10 cellular contexts compared by ENCODE assay signal in genomic region chr12:122406701-122407154, GRCh38. TPM values are rescaled to one million over a fixed set of nuclear protein-coding genes. Genes with fewer than 3 reads are reported as not detected.
A peak's percentile ranks its signal among the peaks of the same experiment; 100 is the strongest.
DNase-seq lines count a peak whose midpoint lies in the region; ATAC-seq and TF ChIP-seq lines count a peak whose summit lies in the region.
"Had no signal": no experiment of that assay in that cellular context is flagged by ENCODE, and none has a peak within 500 bp of the region (broad histone marks: within the 10 kb centered on the region; RNA-seq: fewer than 3 reads in every experiment).

No MANE protein-coding gene starts in this region.

- H3K4me1 ChIP-seq in breast epithelium, result peaks cover 0 to 5% of the 10 kb centered on the region in 2 donors
- H3K4me1 ChIP-seq in transverse colon, result peaks cover 15 to 33% (median 20%) of the 10 kb centered on the region in 4 donors

- no TSS peak for BruUV-seq in MCF 10A (replicated peaks; lab: Mats Ljungman, UMichigan)

- CTCF ChIA-PET in MCF 10A (lab: Yijun Ruan, JAX), result interaction anchor here (0.7 to 2.5 kb wide), 4 partner anchors 9 to 68 kb away, joined by 3 to 14 read pairs (median 7); partner anchors contain the start of gene CLIP1
- CTCF ChIA-PET in WTC11 (lab: Charles Lee), result interaction anchor here (1.2 kb wide), 1 partner anchor 65 kb away, joined by 6 read pairs; no protein-coding TSS in a partner anchor

- H3K4me3 ChIP-seq in breast epithelium (no peak overlapping the region), transverse colon (no peak overlapping the region)
- H3K4me3 ChIP-seq: Peyer's patch, tibial nerve had no signal

- WGBS in transverse colon (ENCODE audit: low coverage in 1 of 2), 2 donors, result 51 to 53% methylated on average over 3 of the region's 3 CpGs

- H3K27ac Mint-ChIP-seq in MCF 10A (ENCODE audit: low read depth, unreplicated experiment) (peak overlapping the region; percentile 83), WTC11 (0 out of 2 replicates have a peak overlapping the region, but pooled peaks have one; percentile 24)

- no peaks in the 10 kb centered on the region for H3K27me3 ChIP-seq in breast epithelium
- H3K27me3 ChIP-seq in transverse colon, result no peaks in the 10 kb centered on the region
- H3K27me3 ChIP-seq: Peyer's patch, tibial nerve had no signal

- in situ Hi-C loops in transverse colon (cut with MboI; ENCODE audit: low pct_ligation_motif_present in 1 of 4, low pct_unique_long_range_greater_than_20kb in 1 of 4, low sequenced_read_pairs in 3 of 4), result loop anchor here in 1 of 4 donors (10.0 kb wide), 1 partner anchor 68 kb away; no protein-coding TSS in a partner anchor

- H3K4me1 Mint-ChIP-seq in MCF 10A (ENCODE audit: insufficient read depth, unreplicated experiment) (peaks cover 19% of the 10 kb centered on the region), WTC11 (no peaks in the 10 kb centered on the region)

- no peak for TF ChIP-seq POLR2A in breast epithelium (IDR thresholded peaks at IDR 0.05)
- TF ChIP-seq POLR2A in transverse colon (IDR thresholded peaks at IDR 0.05), result no peak

- TF ChIP-seq EP300 in transverse colon (IDR thresholded peaks at IDR 0.05; ENCODE audit: low read depth), result no peak

- TF ChIP-seq CTCF in MCF 10A (IDR thresholded peaks at IDR 0.05; ENCODE audit: unreplicated experiment), result no peak
- no peak for TF ChIP-seq CTCF in breast epithelium (IDR thresholded peaks at IDR 0.05)
- TF ChIP-seq CTCF in WTC11 (IDR thresholded peaks at IDR 0.05), result no peak
- no peak for TF ChIP-seq CTCF in transverse colon (IDR thresholded peaks at IDR 0.05)

- H3K27me3 Mint-ChIP-seq in MCF 10A (ENCODE audit: insufficient read depth, unreplicated experiment) (no peaks in the 10 kb centered on the region), WTC11 (ENCODE audit: low read depth) (no peaks in the 10 kb centered on the region)

- H3K4me3 Mint-ChIP-seq in MCF 10A (ENCODE audit: unreplicated experiment), result no peak overlapping the region
- H3K4me3 Mint-ChIP-seq in WTC11, result no peak overlapping the region

- POLR2A ChIA-PET in MCF 10A (lab: Yijun Ruan, JAX) (interaction anchor here (0.7 to 2.8 kb wide), 5 partner anchors 16 to 67 kb away, joined by 4 to 21 read pairs (median 6); partner anchors contain the start of gene CLIP1), WTC11 (lab: Charles Lee) (interaction anchor here (0.7 to 0.8 kb wide), 2 partner anchors 42 to 94 kb away, joined by 3 to 4 read pairs; partner anchors contain the start of gene ZCCHC8)

- ATAC-seq in WTC11 (no peak), HG03457 (IDR thresholded peaks at IDR 0.05; ENCODE audit: unreplicated experiment) (no peak)

- intact Hi-C loops in MCF 10A (cut with micrococcal nuclease), result no loop called here
- intact Hi-C loops in breast epithelium (cut with DNase I; ENCODE audit: low total_unique reads), result loop anchor here (5.0 kb wide), 1 partner anchor 256 kb away; no protein-coding TSS in a partner anchor
- intact Hi-C loops in transverse colon (cut with DNase I; ENCODE audit: low total_unique reads), result no loop called here

- H3K27ac ChIP-seq in breast epithelium (no peak overlapping the region), transverse colon (peak overlapping the region; percentile 28 to 92 (median 64))

- no peaks in the 10 kb centered on the region for H3K36me3 ChIP-seq in breast epithelium
- H3K36me3 ChIP-seq in transverse colon, result no peaks in the 10 kb centered on the region
- H3K36me3 ChIP-seq: Peyer's patch, tibial nerve had no signal

- H3K36me3 Mint-ChIP-seq in MCF 10A (ENCODE audit: insufficient read depth, unreplicated experiment), result no peaks in the 10 kb centered on the region
- H3K36me3 Mint-ChIP-seq in WTC11, result peaks cover 3% of the 10 kb centered on the region; the same call in 1 of the 2 replicates

- H3K9me3 ChIP-seq in breast epithelium (no peaks in the 10 kb centered on the region), transverse colon (no peaks in the 10 kb centered on the region)
- H3K9me3 ChIP-seq: Peyer's patch, tibial nerve had no signal

- H3K9me3 Mint-ChIP-seq in MCF 10A (ENCODE audit: unreplicated experiment) (no peaks in the 10 kb centered on the region), WTC11 (peaks cover 5% of the 10 kb centered on the region)

- no peak for DNase-seq in MCF 10A (ENCODE audit: unreplicated experiment)
- DNase-seq in breast epithelium (ENCODE audit: low spot score in 2 of 2), result no peak
- no peak for DNase-seq in WTC11 (ENCODE audit: low spot score)
- DNase-seq in iris pigment epithelial cell (ENCODE audit: low read depth), result peak; percentile 61
- DNase-seq in transverse colon, result no peak
- DNase-seq in DMS79 (lab: John Stamatoyannopoulos, UW), result no peak
- DNase-seq in midbrain (lab: John Stamatoyannopoulos, UW), result no peak
- DNase-seq: Peyer's patch had no signal

TF ChIP-seq in WTC11, 78 proteins besides CTCF, POLR2A, EP300 and RAD21:
- no peak for TF ChIP-seq IRF1 (CRISPR knock-in tag; IDR thresholded peaks at IDR 0.05)
- TF ChIP-seq SMAD3 (CRISPR knock-in tag; IDR thresholded peaks at IDR 0.05; ENCODE audit: borderline replicate concordance), result no peak
- TF ChIP-seq CREB1 (CRISPR knock-in tag; IDR thresholded peaks at IDR 0.05), result no peak
- TF ChIP-seq GABPB1 (CRISPR knock-in tag; IDR thresholded peaks at IDR 0.05), result peak; percentile 98
- no peak for TF ChIP-seq MLX (CRISPR knock-in tag; IDR thresholded peaks at IDR 0.05)
- TF ChIP-seq ZNF423 (CRISPR knock-in tag; IDR thresholded peaks at IDR 0.05), result no peak
- TF ChIP-seq CDX4 (CRISPR knock-in tag; IDR thresholded peaks at IDR 0.05; ENCODE audit: borderline replicate concordance), result no peak

RNA-seq across cellular contexts. Expression of gene CLIP1, which starts 15.7 kb away (rescaled TPM):
- total RNA-seq in MCF 10A (2022) (92.6 and 115 TPM in 2 replicates), breast epithelium (100 to 1,000 TPM in 2 of 3 donors, 10 to 100 TPM in 1; 86.9 to 126 (median 108) TPM), WTC11 (2021) (21.3 to 24.9 TPM (median 21.5 TPM) in 3 replicates), transverse colon (100 to 1,000 TPM in 1 of 4 donors, 10 to 100 TPM in 3; 49.2 to 111 (median 88.6) TPM)

Comparison
In these comparisons a context has a peak if more than half of its experiments do, and no peak if none do; other contexts are left out.
1. H3K27ac ChIP-seq: peak in transverse colon (4 of 4); none in breast epithelium (0 of 2).